13 cellular contexts compared by ENCODE assay signal in the genomic region with DNA sequence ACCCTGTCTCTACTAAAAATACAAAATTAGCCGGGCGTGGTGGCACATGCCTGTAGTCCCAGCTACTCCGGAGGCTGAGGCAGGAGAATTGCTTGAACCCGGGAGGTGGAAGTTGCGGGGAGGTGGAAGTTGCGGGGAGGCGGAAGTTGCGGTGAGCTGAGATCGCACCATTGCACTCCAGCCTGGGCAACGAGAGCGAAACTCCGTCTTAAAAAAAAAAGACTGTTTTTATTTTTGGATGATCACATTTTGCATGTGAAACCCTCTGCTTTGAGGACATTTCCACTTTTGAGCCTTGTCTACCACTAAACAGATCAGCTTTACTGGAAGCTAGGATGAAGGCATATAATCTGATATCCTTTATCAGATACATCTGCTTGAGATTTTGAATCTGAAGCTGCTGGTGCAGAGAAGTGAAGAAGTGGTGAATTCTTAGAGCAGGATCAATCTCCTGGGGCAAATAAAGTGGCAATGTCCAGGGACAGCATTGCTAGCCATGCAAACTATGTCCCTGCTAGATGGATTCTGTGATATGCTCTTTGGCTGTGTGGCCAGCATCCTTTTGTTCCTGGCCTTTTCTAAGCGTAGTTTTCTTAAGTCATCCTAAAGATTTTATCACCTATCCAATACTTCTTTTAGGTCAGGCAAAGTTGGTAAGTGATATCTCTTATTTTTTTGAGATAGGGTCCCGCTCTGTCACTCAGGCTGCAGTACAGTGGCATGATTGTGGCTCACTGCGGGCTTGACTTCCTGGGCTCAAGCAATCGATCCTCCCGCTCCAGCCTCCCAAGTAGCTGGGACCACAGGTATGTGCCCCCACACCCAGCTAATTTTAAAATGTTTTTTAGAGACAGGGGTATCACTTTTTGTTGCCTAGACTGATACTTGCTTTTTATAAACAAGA. TPM values are rescaled to one million over a fixed set of nuclear protein-coding genes. Genes with fewer than 3 reads are reported as not detected.
DNase-seq lines count a peak whose midpoint lies in the region; ATAC-seq and TF ChIP-seq lines count a peak whose summit lies in the region.
"Had no signal": no experiment of that assay in that cellular context is flagged by ENCODE, and none has a peak within 500 bp of the region (broad histone marks: within the 10 kb centered on the region; RNA-seq: fewer than 3 reads in every experiment).

No MANE protein-coding gene starts in this region.

- no peaks in the 10 kb centered on the region for H3K9me2 ChIP-seq in PC-3 (replicated peaks; ENCODE audit: low read length)

- no peaks in the 10 kb centered on the region for H3K9me3 Mint-ChIP-seq in CD4-positive, alpha-beta T cell

- peaks cover 41% of the 10 kb centered on the region for H3K4me1 Mint-ChIP-seq in CD4-positive, alpha-beta T cell (ENCODE audit: low read depth)

- H3K27me3 ChIP-seq in CD4-positive, alpha-beta T cell (ENCODE audit: control insufficient read depth, insufficient read depth, low read length), result no peaks in the 10 kb centered on the region
- H3K27me3 ChIP-seq in GM06990 (replicated peaks; ENCODE audit: control insufficient read depth, insufficient read depth, low read length) (no peaks in the 10 kb centered on the region), PC-3 (ENCODE audit: low read length) (no peaks in the 10 kb centered on the region)
- H3K27me3 ChIP-seq: pancreas had no signal

- POLR2A ChIA-PET in CD4-positive, alpha-beta T cell (lab: Charles Lee), result interaction anchor here (1.0 kb wide), 1 partner anchor 57 kb away, joined by 4 read pairs; no protein-coding TSS in a partner anchor
- POLR2A ChIA-PET in PC-3 (lab: Charles Lee; ENCODE audit: unreplicated experiment), result no interaction called here

- no peak for DNase-seq in CD4-positive, alpha-beta T cell
- no peak for DNase-seq in GM06990 (ENCODE audit: extremely low read depth, insufficient read length)
- DNase-seq in SK-N-MC (ENCODE audit: low read depth, low spot score), result no peak
- no peak for DNase-seq in epithelial cell of prostate (ENCODE audit: low read depth, low spot score)
- no peak for DNase-seq in erythroblast (lab: John Stamatoyannopoulos, UW)
- no peak for DNase-seq in PC-3
- DNase-seq: DMS153; effector CD8-positive, alpha-beta T cell; NCI-H1930; NCI-H446 treated with DMSO at 0.1 percent for 48 hours; pancreas had no signal

- H3K4me1 ChIP-seq in PC-3 (ENCODE audit: insufficient read depth, low read length), result no peaks in the 10 kb centered on the region
- H3K4me1 ChIP-seq: pancreas had no signal

- no peak overlapping the region for H3K27ac ChIP-seq in CD4-positive, alpha-beta T cell (ENCODE audit: low read depth, low read length)
- H3K27ac ChIP-seq in SK-N-MC (peak overlapping the region; percentile 19; the same call in 1 of the 2 replicates), epithelial cell of prostate (peak overlapping the region; percentile 60), PC-3 (ENCODE audit: low read length) (no peak overlapping the region)
- H3K27ac ChIP-seq: pancreas, thoracic aorta had no signal

- BruUV-seq in PC-3 (replicated peaks; lab: Mats Ljungman, UMichigan), result no TSS peak

- peak overlapping the region; percentile 80 for H3K27ac Mint-ChIP-seq in CD4-positive, alpha-beta T cell

- H3K79me2 ChIP-seq in PC-3 (ENCODE audit: low read length), result peaks cover 9% of the 10 kb centered on the region; the same call in 1 of the 2 replicates

- H3K4me3 ChIP-seq in GM06990 (replicated peaks; ENCODE audit: low read depth, low read length) (peak overlapping the region; percentile 49), SK-N-MC (no peak overlapping the region), PC-3 (ENCODE audit: low read length) (no peak overlapping the region)
- H3K4me3 ChIP-seq: pancreas, thoracic aorta had no signal

- no peak for TF ChIP-seq POLR2A in erythroblast (IDR thresholded peaks at IDR 0.05; ENCODE audit: low read length)

- H3K4me2 ChIP-seq in PC-3 (ENCODE audit: low read length), result no peak overlapping the region

- no peak overlapping the region for H2AFZ ChIP-seq in PC-3 (ENCODE audit: low read length)

- CTCF ChIA-PET in CD4-positive, alpha-beta T cell (lab: Charles Lee), result interaction anchor here (1.4 kb wide), 1 partner anchor 9 kb away, joined by 5 read pairs; no protein-coding TSS in a partner anchor
- CTCF ChIA-PET in PC-3 (lab: Charles Lee), result no interaction called here

- H3K9ac ChIP-seq in SK-N-MC (ENCODE audit: insufficient read length) (no peak overlapping the region), PC-3 (ENCODE audit: low read length) (no peak overlapping the region)

- H3K9me3 ChIP-seq in CD4-positive, alpha-beta T cell (ENCODE audit: control insufficient read depth, low read length), result no peaks in the 10 kb centered on the region
- H3K9me3 ChIP-seq in SK-N-MC (ENCODE audit: low read depth, low read length) (no peaks in the 10 kb centered on the region), PC-3 (ENCODE audit: low read length) (no peaks in the 10 kb centered on the region)
- H3K9me3 ChIP-seq: pancreas, thoracic aorta had no signal

- ATAC-seq in CD4-positive, alpha-beta T cell (ENCODE audit: poor library complexity), result no peak
- ATAC-seq in GM21381 (IDR thresholded peaks at IDR 0.05; ENCODE audit: unreplicated experiment), result no peak
- no peak for ATAC-seq in PC-3
- ATAC-seq: pancreas had no signal

- peaks cover 5% of the 10 kb centered on the region; the same call in 1 of the 2 replicates for H4K20me1 ChIP-seq in PC-3 (ENCODE audit: low read length)

- intact Hi-C loops in CD4-positive, alpha-beta T cell (cut with DNase I, micrococcal nuclease), result no loop called here
- intact Hi-C loops in PC-3 (cut with micrococcal nuclease), result no loop called here

- H3K4me3 Mint-ChIP-seq in CD4-positive, alpha-beta T cell, result no peak overlapping the region

- H3K36me3 Mint-ChIP-seq in CD4-positive, alpha-beta T cell (ENCODE audit: low read depth), result peaks cover 40% of the 10 kb centered on the region

- no peaks in the 10 kb centered on the region for H3K27me3 Mint-ChIP-seq in CD4-positive, alpha-beta T cell

- H3K36me3 ChIP-seq in GM06990 (ENCODE audit: control insufficient read depth, insufficient read depth, low read length) (no peaks in the 10 kb centered on the region), SK-N-MC (ENCODE audit: insufficient read depth, low read length) (peaks cover 41% of the 10 kb centered on the region), PC-3 (ENCODE audit: low read depth, low read length) (peaks cover 14% of the 10 kb centered on the region)
- H3K36me3 ChIP-seq: pancreas, thoracic aorta had no signal

- no peak for TF ChIP-seq CTCF in CD4-positive, alpha-beta T cell (IDR thresholded peaks at IDR 0.05)
- TF ChIP-seq CTCF in GM06990 (IDR thresholded peaks at IDR 0.05; ENCODE audit: insufficient read depth, low read length, poor library complexity, severe bottlenecking) (no peak), PC-3 (conservative IDR thresholded peaks at IDR 0.05; ENCODE audit: low read depth, low read length) (no peak)

- no peaks in the 10 kb centered on the region for H3F3A ChIP-seq in PC-3 (ENCODE audit: low read length, unreplicated experiment)

RNA-seq across cellular contexts. Expression of a gene that starts 23.3 kb away (rescaled TPM):
- 10 to 100 TPM; 37.4 to 39.1 TPM for total RNA-seq in CD4-positive, alpha-beta T cell
- total RNA-seq in PC-3 (2014; rRNA removed), result 17.3 and 41.1 TPM in 2 replicates

Comparison
In these comparisons a context has a peak if more than half of its experiments do, and no peak if none do; other contexts are left out.
1. H3K27ac ChIP-seq: peak in SK-N-MC (single experiment) and epithelial cell of prostate (single experiment); none in CD4-positive, alpha-beta T cell (single experiment) and PC-3 (single experiment).